Comparison of ENCODE assay signal across 8 cellular contexts in the genomic region with DNA sequence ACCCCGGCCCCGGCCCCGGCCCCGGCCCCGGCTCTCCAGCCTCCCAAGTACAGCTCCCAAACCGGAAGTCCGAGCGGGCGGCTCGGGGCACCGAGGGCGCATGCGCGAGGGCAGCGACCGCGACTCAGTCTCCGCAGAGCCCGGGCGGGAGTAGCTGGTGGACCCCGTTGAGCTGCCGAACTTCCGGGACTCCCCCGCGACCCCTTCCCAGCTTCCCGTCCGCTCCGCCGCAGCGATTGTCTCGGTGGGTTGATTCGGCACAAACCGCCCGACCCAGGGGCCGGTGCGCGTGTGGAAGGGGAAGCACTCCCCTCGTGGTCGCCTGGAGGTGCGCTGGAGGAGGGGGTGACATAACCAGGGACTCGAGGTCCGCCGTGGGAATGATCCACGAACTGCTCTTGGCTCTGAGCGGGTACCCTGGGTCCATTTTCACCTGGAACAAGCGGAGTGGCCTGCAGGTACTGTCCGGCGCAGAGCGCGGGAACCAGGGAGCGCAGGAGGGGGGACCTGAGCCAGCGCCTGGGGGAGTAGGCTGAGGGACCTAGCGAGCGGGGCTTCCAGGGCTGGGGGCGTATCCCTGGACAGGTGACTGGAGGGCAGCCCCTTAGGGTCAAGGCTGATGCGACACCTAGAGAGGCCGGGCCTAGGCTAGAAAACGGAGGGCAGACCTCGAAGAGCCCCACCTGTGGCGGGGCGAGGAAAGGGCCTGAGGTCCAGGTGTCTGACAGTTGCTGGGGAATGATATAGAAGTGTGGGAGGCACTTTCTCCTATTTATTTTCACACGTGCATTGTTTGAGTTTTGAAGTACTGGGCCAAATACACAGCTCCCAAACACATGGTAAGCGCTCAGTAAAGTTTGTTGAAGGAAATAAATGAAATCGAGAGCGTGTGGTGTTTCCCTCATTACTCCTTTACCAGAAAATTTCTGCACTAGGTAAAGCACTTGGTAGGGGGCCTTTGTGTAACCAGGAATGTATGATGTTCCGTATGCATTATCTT. TPM values are rescaled to one million over a fixed set of nuclear protein-coding genes. Genes with fewer than 3 reads are reported as not detected.
DNase-seq lines count a peak whose midpoint lies in the region; ATAC-seq and TF ChIP-seq lines count a peak whose summit lies in the region.

A gene with protein sequence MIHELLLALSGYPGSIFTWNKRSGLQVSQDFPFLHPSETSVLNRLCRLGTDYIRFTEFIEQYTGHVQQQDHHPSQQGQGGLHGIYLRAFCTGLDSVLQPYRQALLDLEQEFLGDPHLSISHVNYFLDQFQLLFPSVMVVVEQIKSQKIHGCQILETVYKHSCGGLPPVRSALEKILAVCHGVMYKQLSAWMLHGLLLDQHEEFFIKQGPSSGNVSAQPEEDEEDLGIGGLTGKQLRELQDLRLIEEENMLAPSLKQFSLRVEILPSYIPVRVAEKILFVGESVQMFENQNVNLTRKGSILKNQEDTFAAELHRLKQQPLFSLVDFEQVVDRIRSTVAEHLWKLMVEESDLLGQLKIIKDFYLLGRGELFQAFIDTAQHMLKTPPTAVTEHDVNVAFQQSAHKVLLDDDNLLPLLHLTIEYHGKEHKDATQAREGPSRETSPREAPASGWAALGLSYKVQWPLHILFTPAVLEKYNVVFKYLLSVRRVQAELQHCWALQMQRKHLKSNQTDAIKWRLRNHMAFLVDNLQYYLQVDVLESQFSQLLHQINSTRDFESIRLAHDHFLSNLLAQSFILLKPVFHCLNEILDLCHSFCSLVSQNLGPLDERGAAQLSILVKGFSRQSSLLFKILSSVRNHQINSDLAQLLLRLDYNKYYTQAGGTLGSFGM (plus strand): TSS at position 127 of the 1,000 bp plus-strand sequence. CDS start 254 bp downstream, at position 381.
A gene (minus strand): TSS at position 69 of the 1,000 bp plus-strand sequence. CDS start 1,130 bp downstream, outside the sequence.

- H3K4me1 ChIP-seq in colonic mucosa: peaks cover 7% of the 10 kb centered on the region

- no peaks in the 10 kb centered on the region for H3K9me3 ChIP-seq in colonic mucosa

- H3K27ac ChIP-seq in colonic mucosa: peak within 1 kb of the TSS; percentile 26

- DNase-seq in ACHN (peak; percentile 76), NCI-H460 (ENCODE audit: extremely low read depth, low read depth) (peak; percentile 66), colonic mucosa (peak; percentile 83), left colon (peak; percentile 76 to 77)
- peak; percentile 64 to 69 for DNase-seq in activated CD4-positive, alpha-beta T cell treated with anti-CD3 and anti-CD28 coated beads for 24 hours (ENCODE audit: low read depth in 2 of 2)
- peak; percentile 83 for DNase-seq in stimulated activated CD4-positive, alpha-beta T cell treated with anti-CD3 and anti-CD28 coated beads, Interleukin-1b, Interleukin-23, amount 100 ng/mL, for 48 hours

- intact Hi-C loops in colonic mucosa (cut with DNase I) (no loop called here), left colon (cut with DNase I, micrococcal nuclease) (no loop called here)

- peak; percentile 49 for TF ChIP-seq CTCF in colonic mucosa (IDR thresholded peaks at IDR 0.05)

- ATAC-seq in GM18868 (IDR thresholded peaks at IDR 0.05; ENCODE audit: unreplicated experiment): peak; percentile 73
- peak; percentile 78 for ATAC-seq in HG03135 (IDR thresholded peaks at IDR 0.05; ENCODE audit: unreplicated experiment)
- peak; percentile 91 for ATAC-seq in left colon

- H3K9ac ChIP-seq in colonic mucosa (ENCODE audit: low read depth in 2 of 2, low read length in 2 of 2): peak within 1 kb of the TSS; percentile 85 to 98

- no peaks in the 10 kb centered on the region for H3K27me3 ChIP-seq in colonic mucosa

- no peaks in the 10 kb centered on the region for H3K36me3 ChIP-seq in colonic mucosa

- in situ Hi-C loops in ACHN (cut with HindIII; ENCODE audit: low pct_ligation_motif_present, low pct_unique_long_range_greater_than_20kb, low sequenced_read_pairs): no loop called here

- peak within 1 kb of the TSS; percentile 97 for H3K4me3 ChIP-seq in colonic mucosa

RNA-seq across cellular contexts. Expression of the first gene that starts in this region (rescaled TPM):
- 13.5 and 13.7 TPM in 2 replicates for total RNA-seq in NCI-H460 (2014; rRNA removed; shearing (Covaris generic))
- polyA plus RNA-seq in NCI-H460 (2014; cell fraction: nucleus; rRNA removed): 21.5 and 23.3 TPM in 2 replicates
- 10 to 100 TPM; 19.0 to 38.3 TPM for total RNA-seq in colonic mucosa
- 10 to 100 TPM; 18.6 to 23.7 TPM for total RNA-seq in left colon

RNA-seq across cellular contexts. Expression of the second gene that starts in this region (rescaled TPM):
- total RNA-seq in NCI-H460 (2014; rRNA removed; shearing (Covaris generic)): 38.6 and 44.2 TPM in 2 replicates
- polyA plus RNA-seq in NCI-H460 (2014; cell fraction: nucleus; rRNA removed): 29.8 and 31.3 TPM in 2 replicates
- total RNA-seq in colonic mucosa (10 to 100 TPM; 26.2 to 26.6 TPM), left colon (10 to 100 TPM; 28.6 to 29.6 TPM)

Comparison
In these comparisons a context has a peak if more than half of its experiments do, and no peak if none do; other contexts are left out.
1. Peak in every context shown above with its lines: DNase-seq, ATAC-seq, H3K4me3 ChIP-seq and H3K27ac ChIP-seq.